24 cellular contexts compared by ENCODE assay signal in genomic region chr3:12181301-12181700, GRCh38.
"Had no signal": no experiment of that assay in that cellular context is flagged by ENCODE, and none has a peak within 500 bp of the region (broad histone marks: within the 10 kb centered on the region; RNA-seq: fewer than 3 reads in every experiment).

No MANE protein-coding gene starts in this region.

- H3K9me3 Mint-ChIP-seq: activated naive CD4-positive, alpha-beta T cell treated with anti-CD3 and anti-CD28 coated beads, Interleukin-2, amount 50 U/mL, for 24 hours; brain; nephron; T-helper 1 cell treated with Interleukin-12 subunit alpha and Interleukin-12 subunit beta and Interleukin-4 antibody, amounts not matched to agents 30 μg/mL and 1 μg/mL, for 36 hours; WTC11 had no signal

- H3K4me1 ChIP-seq: colonic mucosa had no signal

- H3K27ac ChIP-seq: colonic mucosa, hepatocyte, left ventricle myocardium inferior, neutrophil, ovary, prostate gland had no signal

- H3K36me3 ChIP-seq: colonic mucosa, left ventricle myocardium inferior, neutrophil, ovary, prostate gland, tibial artery had no signal

- H3K4me3 Mint-ChIP-seq: activated naive CD4-positive, alpha-beta T cell treated with anti-CD3 and anti-CD28 coated beads, Interleukin-2, amount 50 U/mL, for 24 hours; brain; nephron; T-helper 1 cell treated with Interleukin-12 subunit alpha and Interleukin-12 subunit beta and Interleukin-4 antibody, amounts not matched to agents 30 μg/mL and 1 μg/mL, for 36 hours; WTC11 had no signal

- H2AFZ ChIP-seq: hepatocyte had no signal

- H3K79me2 ChIP-seq: hepatocyte had no signal

- H3K36me3 Mint-ChIP-seq: activated naive CD4-positive, alpha-beta T cell treated with anti-CD3 and anti-CD28 coated beads, Interleukin-2, amount 50 U/mL, for 24 hours; WTC11 had no signal

- DNase-seq: activated CD4-positive, alpha-beta T cell treated with anti-CD3 and anti-CD28 coated beads, Interleukin-2, amount 50 U/mL, for 48 hours; activated gamma-delta T cell; activated T-cell treated with anti-CD3 and anti-CD28 coated beads, Interleukin-2, amount 50 U/mL, for 48 hours; aorta; central memory CD4-positive, alpha-beta T cell; colonic mucosa; glutamatergic neuron; kidney glomerular epithelial cell; left ventricle myocardium inferior; ovary; stimulated activated CD4-positive, alpha-beta T cell treated with anti-CD3 and anti-CD28 coated beads, Interleukin-2, amount 100 ng/mL, for 48 hours; stimulated activated CD8-positive, alpha-beta memory T cell treated with anti-CD3 and anti-CD28 coated beads, Interleukin-4, amount 100 ng/mL, for 48 hours; stimulated activated naive CD8-positive, alpha-beta T cell treated with anti-CD3 and anti-CD28 coated beads, Interleukin-15, Interleukin-2, amounts not matched to agents 100 U/mL and 50 U/mL, for 24 hours; substantia nigra; T1000; tibial artery had no signal

- H3K4me1 Mint-ChIP-seq: activated naive CD4-positive, alpha-beta T cell treated with anti-CD3 and anti-CD28 coated beads, Interleukin-2, amount 50 U/mL, for 24 hours; brain; WTC11 had no signal

- H3K27ac Mint-ChIP-seq: activated naive CD4-positive, alpha-beta T cell treated with anti-CD3 and anti-CD28 coated beads, Interleukin-2, amount 50 U/mL, for 24 hours; brain; nephron; T-helper 1 cell treated with Interleukin-12 subunit alpha and Interleukin-12 subunit beta and Interleukin-4 antibody, amounts not matched to agents 30 μg/mL and 1 μg/mL, for 36 hours had no signal

- H3K4me2 ChIP-seq: hepatocyte had no signal

- H3K4me3 ChIP-seq: colonic mucosa, hepatocyte, left ventricle myocardium inferior, ovary, prostate gland, tibial artery had no signal

- ATAC-seq: stimulated activated naive CD8-positive, alpha-beta T cell treated with anti-CD3 and anti-CD28 coated beads, Interleukin-15, Interleukin-2, amounts not matched to agents 100 U/mL and 50 U/mL, for 24 hours; WTC11 had no signal

- H3K27me3 Mint-ChIP-seq: activated naive CD4-positive, alpha-beta T cell treated with anti-CD3 and anti-CD28 coated beads, Interleukin-2, amount 50 U/mL, for 24 hours; brain had no signal

- H3K27me3 ChIP-seq: colonic mucosa, hepatocyte, neutrophil, ovary, tibial artery had no signal

- H3K9me3 ChIP-seq: colonic mucosa, left ventricle myocardium inferior, neutrophil, ovary, prostate gland, tibial artery had no signal
